Comparison of ENCODE assay signal across 24 cellular contexts in the genomic region with DNA sequence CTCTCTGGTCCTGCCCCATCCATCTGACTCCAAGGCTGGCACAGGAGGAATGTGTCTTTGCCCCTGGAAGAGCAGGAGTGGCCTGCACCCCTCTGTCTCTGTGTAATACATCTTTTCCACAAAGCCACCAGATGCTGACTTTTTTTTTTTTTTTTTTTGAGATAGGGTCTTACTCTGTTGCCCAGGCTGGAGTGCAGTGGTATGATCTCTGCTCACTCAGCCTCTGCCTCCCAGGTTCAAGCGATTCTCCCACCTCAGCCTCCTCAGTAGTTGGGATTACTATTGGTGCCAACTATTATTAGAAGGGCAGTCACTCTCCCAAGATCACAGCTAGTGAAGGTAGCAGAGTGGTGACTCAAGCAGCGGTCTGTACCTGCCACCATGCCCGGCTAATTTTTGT. TPM values are rescaled to one million over a fixed set of nuclear protein-coding genes. Genes with fewer than 3 reads are reported as not detected.
"Had no signal": no experiment of that assay in that cellular context is flagged by ENCODE, and none has a peak within 500 bp of the region (broad histone marks: within the 10 kb centered on the region; RNA-seq: fewer than 3 reads in every experiment).

No MANE protein-coding gene starts in this region.

- H3K36me3 Mint-ChIP-seq: activated naive CD4-positive, alpha-beta T cell treated with anti-CD3 and anti-CD28 coated beads, Interleukin-2, amount 10 ng/mL, durations not matched to agents 7 days and 5 days; activated naive CD8-positive, alpha-beta T cell treated with anti-CD3 and anti-CD28 coated beads, Interleukin-2, amount 10 ng/mL, durations not matched to agents 7 days and 5 days; natural killer cell had no signal

- H3K4me3 Mint-ChIP-seq: activated CD4-positive, alpha-beta memory T cell treated with anti-CD3 and anti-CD28 coated beads, Interleukin-2, amount 10 ng/mL, durations not matched to agents 7 days and 5 days; activated CD4-positive, alpha-beta T cell treated with anti-CD3 and anti-CD28 coated beads, Interleukin-2, amount 10 ng/mL, durations not matched to agents 7 days and 5 days; activated naive CD4-positive, alpha-beta T cell treated with anti-CD3 and anti-CD28 coated beads, Interleukin-2, amount 10 ng/mL, durations not matched to agents 7 days and 5 days; activated naive CD8-positive, alpha-beta T cell treated with anti-CD3 and anti-CD28 coated beads, Interleukin-2, amount 10 ng/mL, durations not matched to agents 7 days and 5 days; activated T-cell treated with anti-CD3 and anti-CD28 coated beads, Interleukin-2, amount 50 U/mL, for 24 hours; natural killer cell; neural progenitor cell; type B pancreatic cell had no signal

- H3K36me3 ChIP-seq: neural progenitor cell, uterus had no signal

- H3K4me1 ChIP-seq: neural progenitor cell, testis, uterus had no signal

- DNase-seq: activated CD4-positive, alpha-beta memory T cell treated with anti-CD3 and anti-CD28 coated beads, Interleukin-2, amount 10 ng/mL, durations not matched to agents 7 days and 5 days; activated CD4-positive, alpha-beta T cell treated with anti-CD3 and anti-CD28 coated beads for 1 hour; activated CD4-positive, alpha-beta T cell treated with anti-CD3 and anti-CD28 coated beads, Interleukin-2, amount 10 ng/mL, durations not matched to agents 7 days and 5 days; activated CD8-positive, alpha-beta memory T cell treated with anti-CD3 and anti-CD28 coated beads, Interleukin-2, amount 50 U/mL, for 48 hours; activated gamma-delta T cell; activated naive CD4-positive, alpha-beta T cell treated with anti-CD3 and anti-CD28 coated beads, Interleukin-2, amount 10 ng/mL, durations not matched to agents 7 days and 5 days; activated naive CD8-positive, alpha-beta T cell treated with anti-CD3 and anti-CD28 coated beads, Interleukin-2, amount 10 ng/mL, durations not matched to agents 7 days and 5 days; activated T-cell treated with anti-CD3 and anti-CD28 coated beads, Interleukin-2, amount 50 U/mL, for 24 hours; caudate nucleus; cortex of kidney; head of caudate nucleus; hippocampal formation; natural killer cell; right cardiac atrium; stimulated activated CD4-positive, alpha-beta T cell treated with anti-CD3 and anti-CD28 coated beads, Interleukin-12 subunit alpha, Interleukin-12 subunit beta, amount 100 ng/mL, for 4 hours; stimulated activated CD4-positive, alpha-beta T cell treated with anti-CD3 and anti-CD28 coated beads, Interleukin-4, amount 100 ng/mL, for 1 hour; stimulated activated naive CD8-positive, alpha-beta T cell treated with anti-CD3 and anti-CD28 coated beads, Interleukin-15, Interleukin-2, amounts not matched to agents 100 U/mL and 50 U/mL, for 24 hours; T-helper 2 cell; testis; uterus had no signal

- H3K9ac ChIP-seq: neural progenitor cell had no signal

- ATAC-seq: esophagus mucosa; natural killer cell; stimulated activated naive CD8-positive, alpha-beta T cell treated with anti-CD3 and anti-CD28 coated beads, Interleukin-15, Interleukin-2, amounts not matched to agents 100 U/mL and 50 U/mL, for 24 hours had no signal

- H3K27me3 Mint-ChIP-seq: activated T-cell treated with anti-CD3 and anti-CD28 coated beads, Interleukin-2, amount 50 U/mL, for 24 hours; type B pancreatic cell had no signal

- H3K4me2 ChIP-seq: neural progenitor cell had no signal

- H3K27ac Mint-ChIP-seq: activated CD4-positive, alpha-beta memory T cell treated with anti-CD3 and anti-CD28 coated beads, Interleukin-2, amount 10 ng/mL, durations not matched to agents 7 days and 5 days; activated CD4-positive, alpha-beta T cell treated with anti-CD3 and anti-CD28 coated beads, Interleukin-2, amount 10 ng/mL, durations not matched to agents 7 days and 5 days; activated naive CD4-positive, alpha-beta T cell treated with anti-CD3 and anti-CD28 coated beads, Interleukin-2, amount 10 ng/mL, durations not matched to agents 7 days and 5 days; activated naive CD8-positive, alpha-beta T cell treated with anti-CD3 and anti-CD28 coated beads, Interleukin-2, amount 10 ng/mL, durations not matched to agents 7 days and 5 days; activated T-cell treated with anti-CD3 and anti-CD28 coated beads, Interleukin-2, amount 50 U/mL, for 24 hours; natural killer cell had no signal

- H3K27ac ChIP-seq: neural progenitor cell, testis, uterus had no signal

- H3K9me3 Mint-ChIP-seq: activated CD4-positive, alpha-beta memory T cell treated with anti-CD3 and anti-CD28 coated beads, Interleukin-2, amount 10 ng/mL, durations not matched to agents 7 days and 5 days; activated CD4-positive, alpha-beta T cell treated with anti-CD3 and anti-CD28 coated beads, Interleukin-2, amount 10 ng/mL, durations not matched to agents 7 days and 5 days; activated naive CD4-positive, alpha-beta T cell treated with anti-CD3 and anti-CD28 coated beads, Interleukin-2, amount 10 ng/mL, durations not matched to agents 7 days and 5 days; activated naive CD8-positive, alpha-beta T cell treated with anti-CD3 and anti-CD28 coated beads, Interleukin-2, amount 10 ng/mL, durations not matched to agents 7 days and 5 days; activated T-cell treated with anti-CD3 and anti-CD28 coated beads, Interleukin-2, amount 50 U/mL, for 24 hours; natural killer cell; neural progenitor cell; type B pancreatic cell had no signal

- H3K27me3 ChIP-seq: neural progenitor cell, testis, uterus had no signal

- H3K9me3 ChIP-seq: testis, uterus had no signal

- H3K4me3 ChIP-seq: neural progenitor cell, testis, uterus had no signal

RNA-seq across cellular contexts. Expression of gene SPRY4, which starts 19.6 kb away (rescaled TPM):
- total RNA-seq: mononuclear cell had no signal
